ENCODE assay signal across 21 cellular contexts in the genomic region with DNA sequence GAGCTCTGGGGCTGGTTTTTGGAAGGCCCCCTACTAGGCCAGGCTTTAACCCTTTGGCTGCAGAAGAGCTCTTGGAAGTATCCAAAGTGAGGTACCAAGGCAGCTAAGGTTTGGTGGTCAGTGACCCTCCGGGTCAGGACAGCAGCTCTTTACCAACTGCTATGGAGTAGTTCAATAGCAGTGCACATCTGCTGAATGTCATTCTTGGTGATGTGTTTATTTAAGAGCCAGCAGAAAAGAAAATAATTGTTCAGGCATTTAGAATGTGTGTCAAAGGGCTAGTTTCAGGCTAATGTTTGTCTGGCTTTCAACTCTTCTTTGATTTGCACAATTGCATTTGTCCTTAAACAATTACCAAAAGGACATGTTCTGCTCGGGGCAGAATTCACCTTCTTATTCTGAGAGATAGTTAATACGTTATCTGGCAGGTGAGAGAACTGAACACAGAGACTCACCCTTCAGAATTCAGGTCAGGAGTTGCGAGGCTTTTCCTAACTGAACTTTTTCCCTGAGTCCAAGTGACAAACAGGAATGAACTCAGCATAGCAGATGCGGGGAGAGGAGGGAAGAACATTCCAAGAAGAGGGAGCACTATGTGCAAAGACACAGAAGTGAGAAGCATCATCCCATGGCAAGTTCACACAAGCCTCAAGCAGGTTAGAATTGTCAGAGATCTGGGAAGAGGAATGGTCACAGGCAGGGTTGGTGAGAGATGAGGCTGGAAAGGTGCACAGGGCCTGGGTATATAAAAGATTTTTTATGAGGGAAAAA.
DNase-seq lines count a peak whose midpoint lies in the region; ATAC-seq, FAIRE-seq and TF ChIP-seq lines count a peak whose summit lies in the region.
"Had no signal": no experiment of that assay in that cellular context is flagged by ENCODE, and none has a peak within 500 bp of the region (broad histone marks: within the 10 kb centered on the region; RNA-seq: fewer than 3 reads in every experiment).

No MANE protein-coding gene starts in this region.

- intact Hi-C loops in PC-3 (cut with micrococcal nuclease) (no loop called here), Right ventricle myocardium superior (cut with DNase I) (no loop called here)

- peaks cover 4% of the 10 kb centered on the region for H3K4me1 Mint-ChIP-seq in mesothelial cell of epicardium
- H3K4me1 Mint-ChIP-seq: activated CD8-positive, alpha-beta memory T cell treated with anti-CD3 and anti-CD28 coated beads, Interleukin-2, amount 10 ng/mL, durations not matched to agents 7 days and 5 days; T-helper 17 cell had no signal

- 12% methylated on average over 5 of the region's 5 CpGs for WGBS in A549 (ENCODE audit: missing lambda C conversion rate)

- no peaks in the 10 kb centered on the region for H3K79me2 ChIP-seq in PC-3 (ENCODE audit: low read length)

- POLR2A ChIA-PET in A549 (lab: Yijun Ruan, JAX) = no interaction called here
- POLR2A ChIA-PET in PC-3 (lab: Charles Lee; ENCODE audit: unreplicated experiment) = no interaction called here

- H3K4me1 ChIP-seq in A549 = peaks cover 23% of the 10 kb centered on the region
- peaks cover 38% of the 10 kb centered on the region for H3K4me1 ChIP-seq in PC-3 (ENCODE audit: insufficient read depth, low read length)
- H3K4me1 ChIP-seq: Caco-2, right lobe of liver had no signal

- DNase-seq in A549 (ENCODE audit: low read depth in 1 of 2, low spot score in 1 of 2) (peak in 1 of 2 experiments; percentile 30), HCEC 1CT (peak; percentile 42), PC-3 (peak; percentile 64), fibroblast of pulmonary artery (ENCODE audit: low read depth) (peak; percentile 5), WERI-Rb-1 (no peak), mesothelial cell of epicardium (ENCODE audit: low spot score in 2 of 2, unreplicated experiment in 2 of 2) (no peak), Right ventricle myocardium superior (no peak)
- DNase-seq: activated CD8-positive, alpha-beta memory T cell treated with anti-CD3 and anti-CD28 coated beads, Interleukin-2, amount 10 ng/mL, durations not matched to agents 7 days and 5 days; activated effector memory CD4-positive, alpha-beta T cell treated with Interleukin-2 at 50 U/mL for 16 hours; amygdala; Caco-2; H7; head of caudate nucleus; NCI-H1694 treated with DMSO at 0.1 percent for 48 hours; right lobe of liver; SHP77; stimulated activated CD4-positive, alpha-beta T cell treated with anti-CD3 and anti-CD28 coated beads, Interleukin-2, amount 100 ng/mL, for 48 hours; T-helper 17 cell had no signal

- H3K27me3 Mint-ChIP-seq in mesothelial cell of epicardium (ENCODE audit: low read depth) = peaks cover 2% of the 10 kb centered on the region
- H3K27me3 Mint-ChIP-seq: activated CD8-positive, alpha-beta memory T cell treated with anti-CD3 and anti-CD28 coated beads, Interleukin-2, amount 10 ng/mL, durations not matched to agents 7 days and 5 days; T-helper 17 cell had no signal

- H3F3A ChIP-seq in PC-3 (ENCODE audit: low read length, unreplicated experiment) = peaks cover 4% of the 10 kb centered on the region

- no peak for TF ChIP-seq EP300 in A549 (IDR thresholded peaks at IDR 0.05)

- TF ChIP-seq CTCF in A549 (IDR thresholded peaks at IDR 0.05) (no peak), PC-3 (conservative IDR thresholded peaks at IDR 0.05; ENCODE audit: low read depth, low read length) (no peak), fibroblast of pulmonary artery (IDR thresholded peaks at IDR 0.05; ENCODE audit: low read length, missing control alignments) (no peak), WERI-Rb-1 (IDR thresholded peaks at IDR 0.05; ENCODE audit: low read depth, low read length) (no peak), mesothelial cell of epicardium (IDR thresholded peaks at IDR 0.05; ENCODE audit: unreplicated experiment) (no peak)

- FAIRE-seq in A549 (lab: Jason Lieb, UNC) = no peak

- BruUV-seq in PC-3 (replicated peaks; lab: Mats Ljungman, UMichigan) = no TSS peak

- H3K27me3 ChIP-seq in PC-3 (ENCODE audit: low read length) = no peaks in the 10 kb centered on the region
- no peaks in the 10 kb centered on the region for H3K27me3 ChIP-seq in WERI-Rb-1 (ENCODE audit: insufficient read depth, low read depth, severe bottlenecking)
- H3K27me3 ChIP-seq: right lobe of liver had no signal

- TF ChIP-seq RAD21 in A549 (conservative IDR thresholded peaks at IDR 0.05 in 1 of 2, IDR thresholded peaks at IDR 0.05 in 1 of 2) = no peak

- no peaks in the 10 kb centered on the region for H3K36me3 Mint-ChIP-seq in mesothelial cell of epicardium
- H3K36me3 Mint-ChIP-seq: activated CD8-positive, alpha-beta memory T cell treated with anti-CD3 and anti-CD28 coated beads, Interleukin-2, amount 10 ng/mL, durations not matched to agents 7 days and 5 days had no signal

- ATAC-seq in A549 = peak in 1 of 2 experiments; percentile 46; a peak in 3 of 6 replicates
- ATAC-seq in PC-3 = peak; percentile 58
- no peak for ATAC-seq in GM18861 (IDR thresholded peaks at IDR 0.05; ENCODE audit: unreplicated experiment)
- ATAC-seq in Right ventricle myocardium superior (ENCODE audit: poor library complexity) = no peak
- ATAC-seq: activated CD4-positive, CD25-positive, alpha-beta regulatory T cell treated with anti-CD3 and anti-CD28 coated beads, Interleukin-2, amount 50 U/mL, for 24 hours; activated CD8-positive, alpha-beta memory T cell treated with anti-CD3 and anti-CD28 coated beads, Interleukin-2, amount 10 ng/mL, durations not matched to agents 7 days and 5 days; right lobe of liver; T-helper 17 cell had no signal

- 0 out of 2 replicates have a peak, but pooled peaks cover 4% of the 10 kb centered on the region for H3K36me3 ChIP-seq in PC-3 (ENCODE audit: low read depth, low read length)
- no peaks in the 10 kb centered on the region for H3K36me3 ChIP-seq in WERI-Rb-1
- H3K36me3 ChIP-seq: right lobe of liver had no signal

- peak overlapping the region; percentile 58 for H2AFZ ChIP-seq in PC-3 (ENCODE audit: low read length)

- H3K9me3 ChIP-seq in A549 (0 out of 3 replicates have a peak, but pooled peaks cover 1% of the 10 kb centered on the region), PC-3 (ENCODE audit: low read length) (no peaks in the 10 kb centered on the region), WERI-Rb-1 (ENCODE audit: severe bottlenecking) (no peaks in the 10 kb centered on the region)
- H3K9me3 ChIP-seq: Caco-2, right lobe of liver had no signal

- no peaks in the 10 kb centered on the region for H3K9me2 ChIP-seq in PC-3 (replicated peaks; ENCODE audit: low read length)

- CTCF ChIA-PET in A549 (lab: Yijun Ruan, JAX) (no interaction called here), PC-3 (lab: Charles Lee) (no interaction called here)

- H3K4me3 ChIP-seq in A549 (no peak overlapping the region), PC-3 (ENCODE audit: low read length) (0 out of 2 replicates have a peak overlapping the region, but pooled peaks have one; percentile 5), fibroblast of pulmonary artery (replicated peaks; ENCODE audit: low read depth, low read length) (no peak overlapping the region), WERI-Rb-1 (ENCODE audit: low read depth, low read length) (no peak overlapping the region)
- H3K4me3 ChIP-seq: right lobe of liver had no signal

- H3K9ac ChIP-seq in PC-3 (ENCODE audit: low read length) = no peak overlapping the region
- H3K9ac ChIP-seq: KMS-11 had no signal

- H3K27ac ChIP-seq in A549 (peak overlapping the region; percentile 13 to 64; a peak in 4 of 6 replicates), PC-3 (ENCODE audit: low read length) (peak overlapping the region; percentile 66), WERI-Rb-1 (no peak overlapping the region)
- H3K27ac ChIP-seq: KMS-11, right lobe of liver had no signal

- H4K20me1 ChIP-seq in PC-3 (ENCODE audit: low read length) = no peaks in the 10 kb centered on the region

- H3K4me3 Mint-ChIP-seq in mesothelial cell of epicardium = no peak overlapping the region
- H3K4me3 Mint-ChIP-seq: activated CD8-positive, alpha-beta memory T cell treated with anti-CD3 and anti-CD28 coated beads, Interleukin-2, amount 10 ng/mL, durations not matched to agents 7 days and 5 days; T-helper 17 cell had no signal

- H3K4me2 ChIP-seq in A549 = peak overlapping the region; percentile 34
- H3K4me2 ChIP-seq in PC-3 (ENCODE audit: low read length) = peak overlapping the region; percentile 56
- H3K4me2 ChIP-seq: KMS-11 had no signal

- no peak for TF ChIP-seq POLR2A in A549 (IDR thresholded peaks at IDR 0.05; ENCODE audit: low read length)

- H3K9me3 Mint-ChIP-seq in mesothelial cell of epicardium = peaks cover 17% of the 10 kb centered on the region

- no peak overlapping the region for H3K27ac Mint-ChIP-seq in mesothelial cell of epicardium
- H3K27ac Mint-ChIP-seq: activated CD8-positive, alpha-beta memory T cell treated with anti-CD3 and anti-CD28 coated beads, Interleukin-2, amount 10 ng/mL, durations not matched to agents 7 days and 5 days; T-helper 17 cell had no signal

TF ChIP-seq in A549, 52 proteins besides CTCF, POLR2A, EP300 and RAD21:
- peak; percentile 45; the same call in 1 of the 2 replicates for TF ChIP-seq GATA3 (IDR thresholded peaks at IDR 0.05; ENCODE audit: borderline replicate concordance)
- TF ChIP-seq ZNF302 (CRISPR knock-in tag; IDR thresholded peaks at IDR 0.05) = 0 out of 2 replicates have a peak, but pooled peaks have one; percentile 24
- 0 out of 4 replicates have a peak, but pooled peaks of 1 of the 2 experiments have one; percentile 10 for TF ChIP-seq CEBPB (IDR thresholded peaks at IDR 0.05)
- TF ChIP-seq BHLHE40 (IDR thresholded peaks at IDR 0.05; ENCODE audit: low read depth, low read length) = no peak

Comparison
In these comparisons a context has a peak if more than half of its experiments do, and no peak if none do; other contexts are left out.
1. DNase-seq: peak in HCEC 1CT (single experiment), PC-3 (single experiment) and fibroblast of pulmonary artery (single experiment); none in WERI-Rb-1 (single experiment), mesothelial cell of epicardium (0 of 2) and Right ventricle myocardium superior (single experiment).